ENCODE assay signal across 7 cellular contexts in the genomic region with DNA sequence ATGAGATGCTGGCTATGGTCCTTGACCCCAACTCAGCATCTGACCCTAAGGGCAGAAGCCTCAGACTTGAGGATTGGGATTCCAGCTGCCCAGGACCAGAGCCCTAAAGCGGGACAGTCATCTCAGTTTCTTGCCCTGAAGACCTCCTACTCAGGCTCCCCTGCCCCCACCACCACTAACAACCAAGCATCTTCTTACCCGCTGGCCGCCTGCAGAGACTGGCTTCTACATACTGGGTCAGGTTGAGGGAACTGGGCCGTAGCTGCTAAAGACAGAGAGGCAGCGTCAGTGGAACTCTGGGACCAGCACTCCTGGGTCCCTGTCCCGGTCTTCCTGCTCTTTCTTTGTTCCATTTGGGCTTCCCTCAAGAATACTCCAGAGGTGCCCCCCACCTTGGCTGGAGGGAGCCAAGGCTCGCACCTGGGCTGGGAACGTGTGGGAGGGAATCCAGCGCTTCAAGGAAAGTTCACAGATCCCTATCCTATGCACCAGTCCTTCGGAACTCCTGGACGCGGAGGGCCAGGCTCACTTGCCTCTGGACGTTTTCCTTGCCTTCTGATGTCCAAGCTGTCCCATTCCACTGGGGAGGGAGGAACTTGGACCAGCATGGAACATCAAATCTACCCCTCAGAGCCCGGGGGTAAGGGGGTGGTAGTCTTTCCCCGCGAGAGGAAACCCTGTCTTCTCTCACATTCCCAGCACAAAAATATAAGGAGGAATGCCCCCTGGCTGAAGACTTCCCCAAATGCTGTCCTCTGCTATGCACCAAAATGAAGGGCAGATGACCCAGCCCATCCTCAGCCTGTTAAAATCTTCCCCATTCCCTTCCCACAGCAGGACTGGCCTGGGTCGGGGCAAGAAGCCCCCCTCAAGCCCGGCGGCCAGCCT. TPM values are rescaled to one million over a fixed set of nuclear protein-coding genes. Genes with fewer than 3 reads are reported as not detected.
A peak's percentile ranks its signal among the peaks of the same experiment; 100 is the strongest.
DNase-seq lines count a peak whose midpoint lies in the region; ATAC-seq and TF ChIP-seq lines count a peak whose summit lies in the region.
"Had no signal": no experiment of that assay in that cellular context is flagged by ENCODE, and none has a peak within 500 bp of the region (broad histone marks: within the 10 kb centered on the region; RNA-seq: fewer than 3 reads in every experiment).

No MANE protein-coding gene starts in this region.

- H3K36me3 Mint-ChIP-seq in central memory CD8-positive, alpha-beta T cell (ENCODE audit: insufficient read depth): peaks cover 11% of the 10 kb centered on the region

- TSS peak; percentile 57 for BruUV-seq in HCT116 (replicated peaks; lab: Mats Ljungman, UMichigan)

- no peak for TF ChIP-seq CTCF in HCT116 (IDR thresholded peaks at IDR 0.05 in 2 of 3, conservative IDR thresholded peaks at IDR 0.05 in 1 of 3; ENCODE audit: borderline replicate concordance in 1 of 3, insufficient read depth in 1 of 3, low read depth in 2 of 3, low read length in 2 of 3)
- no peak for TF ChIP-seq CTCF in osteoblast (IDR thresholded peaks at IDR 0.05; ENCODE audit: extremely low read depth, low read depth, low read length)

- intact Hi-C loops in HCT116 (cut with micrococcal nuclease): no loop called here

- no peak overlapping the region for H2AFZ ChIP-seq in HCT116 (ENCODE audit: low read depth, low read length, poor library complexity, severe bottlenecking)
- H2AFZ ChIP-seq in osteoblast (ENCODE audit: low read length): peak overlapping the region; percentile 63

- no peaks in the 10 kb centered on the region for H3K36me3 ChIP-seq in HCT116 (ENCODE audit: control insufficient read depth in 1 of 2, insufficient read depth in 2 of 2, low read length in 2 of 2)
- no peaks in the 10 kb centered on the region for H3K36me3 ChIP-seq in osteoblast (ENCODE audit: insufficient read depth, low read length)

- POLR2A ChIA-PET in HCT116 (lab: Charles Lee): interaction anchor here (2.5 kb wide), 1 partner anchor 11 kb away, joined by 7 read pairs; no protein-coding TSS in a partner anchor

- H3K4me2 ChIP-seq in HCT116 (ENCODE audit: low read length): peak overlapping the region; percentile 98
- H3K4me2 ChIP-seq in osteoblast (ENCODE audit: insufficient read depth, low read length): peak overlapping the region; percentile 85

- H3K27me3 Mint-ChIP-seq in central memory CD8-positive, alpha-beta T cell: no peaks in the 10 kb centered on the region

- H3K79me2 ChIP-seq in HCT116 (ENCODE audit: insufficient read depth, low read length) (no peaks in the 10 kb centered on the region; the same call in 1 of the 2 replicates), osteoblast (ENCODE audit: insufficient read depth, low read length) (peaks cover 7% of the 10 kb centered on the region)

- H3K4me1 Mint-ChIP-seq in central memory CD8-positive, alpha-beta T cell: peaks cover 60% of the 10 kb centered on the region

- ATAC-seq in HCT116 (peak; percentile 5), GM18867 (IDR thresholded peaks at IDR 0.05; ENCODE audit: unreplicated experiment) (no peak)
- no peak for ATAC-seq in central memory CD8-positive, alpha-beta T cell (replicated peaks; ENCODE audit: extremely low read depth, poor library complexity, severe bottlenecking)

- RAD21 ChIA-PET in HCT116 (lab: Charles Lee; ENCODE audit: low non-redundant PET in 1 of 2, low total read pairs in 2 of 2, uncharacterized antibody in 2 of 2, unreplicated experiment in 2 of 2): no interaction called here

- no peaks in the 10 kb centered on the region for H3K9me2 ChIP-seq in HCT116 (ENCODE audit: insufficient read depth)

- peak overlapping the region; percentile 57 to 76 for H3K4me3 ChIP-seq in HCT116 (replicated peaks in 1 of 2; ENCODE audit: low read depth in 1 of 2, low read length in 2 of 2)
- peak overlapping the region; percentile 82 for H3K4me3 ChIP-seq in osteoblast (ENCODE audit: insufficient read depth, low read length)

- H3K9me3 Mint-ChIP-seq in central memory CD8-positive, alpha-beta T cell: no peaks in the 10 kb centered on the region

- TF ChIP-seq RAD21 in HCT116 (IDR thresholded peaks at IDR 0.05; ENCODE audit: low read depth): no peak

- no peaks in the 10 kb centered on the region for H3K9me3 ChIP-seq in HCT116 (ENCODE audit: control insufficient read depth in 1 of 2, insufficient read depth in 1 of 2, low read depth in 1 of 2, low read length in 2 of 2)
- no peaks in the 10 kb centered on the region for H3K9me3 ChIP-seq in osteoblast (ENCODE audit: low read depth, low read length)

- CTCF ChIA-PET in HCT116 (lab: Charles Lee): interaction anchor here (1.1 kb wide), 1 partner anchor 20 kb away, joined by 3 read pairs; no protein-coding TSS in a partner anchor

- DNase-seq in HCT116 (ENCODE audit: low read depth, low spot score): no peak
- DNase-seq in central memory CD8-positive, alpha-beta T cell (ENCODE audit: low spot score in 2 of 2): no peak
- DNase-seq in osteoblast (ENCODE audit: insufficient read length, low spot score, missing footprints): peak; percentile 83
- DNase-seq in AG08396 (ENCODE audit: low spot score): no peak
- DNase-seq in DMS53 treated with DMSO at 0.1 percent for 48 hours (lab: John Stamatoyannopoulos, UW; ENCODE audit: unreplicated experiment): no peak
- DNase-seq: erythroblast had no signal

- H4K20me1 ChIP-seq in HCT116 (ENCODE audit: insufficient read depth) (no peaks in the 10 kb centered on the region), osteoblast (ENCODE audit: insufficient read depth, low read length) (no peaks in the 10 kb centered on the region)

- TF ChIP-seq POLR2A in HCT116 (IDR thresholded peaks at IDR 0.05; ENCODE audit: borderline replicate concordance, extremely low read depth, insufficient read depth, insufficient read length): no peak

- H3K27ac Mint-ChIP-seq in central memory CD8-positive, alpha-beta T cell (ENCODE audit: low read depth): no peak overlapping the region

- H3K27ac ChIP-seq in HCT116 (ENCODE audit: low read depth, low read length) (peak overlapping the region; percentile 89), osteoblast (ENCODE audit: low read depth, low read length) (no peak overlapping the region)

- H3K4me1 ChIP-seq in HCT116 (ENCODE audit: control insufficient read depth in 1 of 2, insufficient read depth in 2 of 2, low read length in 2 of 2) (peaks cover 50 to 82% of the 10 kb centered on the region in 2 experiments), osteoblast (ENCODE audit: insufficient read depth, low read length) (peaks cover 29% of the 10 kb centered on the region)

- H3K27me3 ChIP-seq in HCT116 (ENCODE audit: insufficient read depth, low read length) (no peaks in the 10 kb centered on the region), osteoblast (ENCODE audit: insufficient read depth, low read length) (peaks cover 8% of the 10 kb centered on the region)

- peak overlapping the region; percentile 93 for H3K4me3 Mint-ChIP-seq in central memory CD8-positive, alpha-beta T cell

- H3K9ac ChIP-seq in HCT116 (ENCODE audit: low read length): peak overlapping the region; percentile 79

TF ChIP-seq in HCT116, 20 proteins besides CTCF, POLR2A, EP300 and RAD21 (continues in another document):
- TF ChIP-seq FOSL1 (IDR thresholded peaks at IDR 0.05; ENCODE audit: low read depth) (no peak), CBX3 (IDR thresholded peaks at IDR 0.05; ENCODE audit: low read depth) (no peak), JUND (IDR thresholded peaks at IDR 0.05) (no peak), EZH2phosphoT487 (IDR thresholded peaks at IDR 0.05; ENCODE audit: borderline replicate concordance) (no peak), TCF7L2 (IDR thresholded peaks at IDR 0.05; ENCODE audit: borderline replicate concordance, extremely low read depth, insufficient read depth, insufficient read length) (no peak)
- TF ChIP-seq, protein P1, sequence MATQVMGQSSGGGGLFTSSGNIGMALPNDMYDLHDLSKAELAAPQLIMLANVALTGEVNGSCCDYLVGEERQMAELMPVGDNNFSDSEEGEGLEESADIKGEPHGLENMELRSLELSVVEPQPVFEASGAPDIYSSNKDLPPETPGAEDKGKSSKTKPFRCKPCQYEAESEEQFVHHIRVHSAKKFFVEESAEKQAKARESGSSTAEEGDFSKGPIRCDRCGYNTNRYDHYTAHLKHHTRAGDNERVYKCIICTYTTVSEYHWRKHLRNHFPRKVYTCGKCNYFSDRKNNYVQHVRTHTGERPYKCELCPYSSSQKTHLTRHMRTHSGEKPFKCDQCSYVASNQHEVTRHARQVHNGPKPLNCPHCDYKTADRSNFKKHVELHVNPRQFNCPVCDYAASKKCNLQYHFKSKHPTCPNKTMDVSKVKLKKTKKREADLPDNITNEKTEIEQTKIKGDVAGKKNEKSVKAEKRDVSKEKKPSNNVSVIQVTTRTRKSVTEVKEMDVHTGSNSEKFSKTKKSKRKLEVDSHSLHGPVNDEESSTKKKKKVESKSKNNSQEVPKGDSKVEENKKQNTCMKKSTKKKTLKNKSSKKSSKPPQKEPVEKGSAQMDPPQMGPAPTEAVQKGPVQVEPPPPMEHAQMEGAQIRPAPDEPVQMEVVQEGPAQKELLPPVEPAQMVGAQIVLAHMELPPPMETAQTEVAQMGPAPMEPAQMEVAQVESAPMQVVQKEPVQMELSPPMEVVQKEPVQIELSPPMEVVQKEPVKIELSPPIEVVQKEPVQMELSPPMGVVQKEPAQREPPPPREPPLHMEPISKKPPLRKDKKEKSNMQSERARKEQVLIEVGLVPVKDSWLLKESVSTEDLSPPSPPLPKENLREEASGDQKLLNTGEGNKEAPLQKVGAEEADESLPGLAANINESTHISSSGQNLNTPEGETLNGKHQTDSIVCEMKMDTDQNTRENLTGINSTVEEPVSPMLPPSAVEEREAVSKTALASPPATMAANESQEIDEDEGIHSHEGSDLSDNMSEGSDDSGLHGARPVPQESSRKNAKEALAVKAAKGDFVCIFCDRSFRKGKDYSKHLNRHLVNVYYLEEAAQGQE (IDR thresholded peaks at IDR 0.05; ENCODE audit: low read depth): no peak

RNA-seq across cellular contexts. Expression of a gene that starts 0.8 kb away (rescaled TPM):
- total RNA-seq in HCT116 (2021; ENCODE audit: unreplicated experiment): 68.9 TPM
- polyA plus RNA-seq in HCT116 (2012): 50.8 and 54.4 TPM in 2 replicates
- total RNA-seq in osteoblast: 46.6 and 49.9 TPM in 2 replicates

RNA-seq across cellular contexts. Expression of a gene that starts 24.2 kb away (rescaled TPM):
- total RNA-seq in HCT116 (2021; ENCODE audit: unreplicated experiment): 1.9 TPM
- 0.33 and 0.47 TPM in 2 replicates for polyA plus RNA-seq in HCT116 (2012)
- 0.88 and 1.1 TPM in 2 replicates for total RNA-seq in osteoblast

RNA-seq across cellular contexts. Expression of a gene that starts 36.9 kb away (rescaled TPM):
- 50.3 TPM for total RNA-seq in HCT116 (2021; ENCODE audit: unreplicated experiment)
- polyA plus RNA-seq in HCT116 (2012): 33.9 and 36.7 TPM in 2 replicates
- 0.72 and 1.8 TPM in 2 replicates for total RNA-seq in osteoblast

RNA-seq across cellular contexts. Expression of a gene that starts 50.5 kb away (rescaled TPM):
- 20.3 TPM for total RNA-seq in HCT116 (2021; ENCODE audit: unreplicated experiment)
- 17.4 and 19.4 TPM in 2 replicates for polyA plus RNA-seq in HCT116 (2012)
- total RNA-seq in osteoblast: 9.1 and 9.4 TPM in 2 replicates

RNA-seq across cellular contexts. Expression of a gene that starts 50.7 kb away (rescaled TPM):
- total RNA-seq in HCT116 (2021; ENCODE audit: unreplicated experiment) (49.7 TPM), osteoblast (14.7 and 19.5 TPM in 2 replicates)
- polyA plus RNA-seq in HCT116 (2012): 11.8 and 13.2 TPM in 2 replicates

Comparison
In these comparisons a context has a peak if more than half of its experiments do, and no peak if none do; other contexts are left out.
1. RNA of a gene that starts 36.9 kb away (total RNA-seq): 50.3 TPM in HCT116 (single experiment); 0.72 to 1.8 TPM in osteoblast; every median in the first group is over 10 times any median in the second.